In the genomic region with DNA sequence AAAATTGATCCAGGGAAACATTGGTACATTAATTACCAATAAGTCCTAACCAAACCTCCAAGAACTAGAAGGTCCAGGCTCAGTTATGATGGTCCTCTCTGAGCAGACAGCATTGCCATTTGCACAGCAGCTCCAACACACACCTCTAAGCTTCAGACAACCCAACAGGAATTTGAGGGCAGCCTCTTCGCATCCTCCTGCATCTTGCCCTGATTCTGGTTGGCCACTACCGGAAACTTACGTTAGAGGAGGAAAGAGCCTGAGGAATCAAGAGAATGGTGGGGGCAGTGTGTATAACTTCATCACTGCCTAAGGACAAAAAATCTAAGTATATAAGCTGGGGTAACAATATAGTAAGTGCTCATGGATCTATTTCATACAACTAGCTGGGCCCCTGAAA, we compare ENCODE assay signal across 14 cellular contexts. TPM values are rescaled to one million over a fixed set of nuclear protein-coding genes. Genes with fewer than 3 reads are reported as not detected.
DNase-seq lines count a peak whose midpoint lies in the region; ATAC-seq and TF ChIP-seq lines count a peak whose summit lies in the region.
"Had no signal": no experiment of that assay in that cellular context is flagged by ENCODE, and none has a peak within 500 bp of the region (broad histone marks: within the 10 kb centered on the region; RNA-seq: fewer than 3 reads in every experiment).

No MANE protein-coding gene starts in this region.

- H3K9ac ChIP-seq in Loucy (ENCODE audit: low read depth, low read length, poor library complexity, severe bottlenecking) = peak overlapping the region; percentile 75
- H3K9ac ChIP-seq: SK-N-SH had no signal

- no peaks in the 10 kb centered on the region for H3K27me3 ChIP-seq in Loucy (ENCODE audit: insufficient read depth, low read length, poor library complexity, severe bottlenecking)
- H3K27me3 ChIP-seq in H7 (ENCODE audit: control insufficient read depth, insufficient read depth, low read length) = no peaks in the 10 kb centered on the region
- H3K27me3 ChIP-seq: uterus had no signal

- ATAC-seq in activated T-helper 17 cell treated with anti-CD3 and anti-CD28 coated beads, Interleukin-2, amount 50 U/mL, for 72 hours (replicated peaks) = no peak
- ATAC-seq in naive thymus-derived CD8-positive, alpha-beta T cell = peak; percentile 18 to 20
- no peak for ATAC-seq in GM18858 (IDR thresholded peaks at IDR 0.05; ENCODE audit: unreplicated experiment)
- ATAC-seq in HG02973 (IDR thresholded peaks at IDR 0.05; ENCODE audit: unreplicated experiment) = no peak

- H3K36me3 Mint-ChIP-seq in activated CD4-positive, alpha-beta T cell treated with anti-CD3 and anti-CD28 coated beads, Interleukin-2, amount 10 ng/mL, durations not matched to agents 24 days and 14 days (ENCODE audit: low read depth) = peaks cover 14% of the 10 kb centered on the region
- peaks cover 21% of the 10 kb centered on the region for H3K36me3 Mint-ChIP-seq in activated T-helper 17 cell treated with anti-CD3 and anti-CD28 coated beads, Interleukin-2, amount 50 U/mL, for 72 hours (ENCODE audit: low read depth)
- H3K36me3 Mint-ChIP-seq in naive thymus-derived CD8-positive, alpha-beta T cell = peaks cover 0 to 23% (median 9%) of the 10 kb centered on the region in 3 donors

- peaks cover 62% of the 10 kb centered on the region for H3K4me1 Mint-ChIP-seq in activated CD4-positive, alpha-beta T cell treated with anti-CD3 and anti-CD28 coated beads, Interleukin-2, amount 10 ng/mL, durations not matched to agents 24 days and 14 days
- peaks cover 55% of the 10 kb centered on the region for H3K4me1 Mint-ChIP-seq in activated T-helper 17 cell treated with anti-CD3 and anti-CD28 coated beads, Interleukin-2, amount 50 U/mL, for 72 hours
- H3K4me1 Mint-ChIP-seq in naive thymus-derived CD8-positive, alpha-beta T cell = peaks cover 50 to 94% (median 77%) of the 10 kb centered on the region in 4 donors

- TF ChIP-seq CTCF in Loucy (conservative IDR thresholded peaks at IDR 0.05; ENCODE audit: low read length) = no peak

- H3F3A ChIP-seq in Loucy (ENCODE audit: low read depth) = peaks cover 37% of the 10 kb centered on the region

- H3K36me3 ChIP-seq in Loucy (ENCODE audit: insufficient read depth, low read length) (peaks cover 25% of the 10 kb centered on the region), H7 (replicated peaks; ENCODE audit: control insufficient read depth, insufficient read depth, low read length) (no peaks in the 10 kb centered on the region)
- H3K36me3 ChIP-seq: lower lobe of right lung, uterus had no signal

- peaks cover 84% of the 10 kb centered on the region for H3K4me1 ChIP-seq in Loucy (ENCODE audit: insufficient read depth, low read length, poor library complexity, severe bottlenecking)
- H3K4me1 ChIP-seq: lower lobe of right lung, uterus had no signal

- intact Hi-C loops in activated CD4-positive, alpha-beta T cell treated with anti-CD3 and anti-CD28 coated beads, Interleukin-2, amount 10 ng/mL, durations not matched to agents 24 days and 14 days (cut with micrococcal nuclease) = loop anchor here (2.0 kb wide), 2 partner anchors 17 to 41 kb away; partner anchors contain the start of genes FAM117A and KAT7

- DNase-seq in activated CD4-positive, alpha-beta T cell treated with anti-CD3 and anti-CD28 coated beads, Interleukin-2, amount 10 ng/mL, durations not matched to agents 24 days and 14 days = peak; percentile 79
- no peak for DNase-seq in activated CD4-positive, alpha-beta T cell treated with anti-CD3 and anti-CD28 coated beads, Interleukin-2, amount 50 U/mL, for 48 hours
- DNase-seq in naive thymus-derived CD8-positive, alpha-beta T cell = peak in 4 of 10 donors; percentile 24 to 30 (median 27)
- no peak for DNase-seq in H7
- DNase-seq: 8988T, foreskin melanocyte, lower lobe of right lung, NCI-H446, SK-N-SH, uterus had no signal

- H3K4me3 ChIP-seq in Loucy (ENCODE audit: low read length, poor library complexity, severe bottlenecking) = peak overlapping the region; percentile 73
- no peak overlapping the region for H3K4me3 ChIP-seq in H7 (ENCODE audit: insufficient read depth, low read depth, low read length)
- H3K4me3 ChIP-seq: lower lobe of right lung, uterus had no signal

- no peaks in the 10 kb centered on the region for H3K27me3 Mint-ChIP-seq in activated CD4-positive, alpha-beta T cell treated with anti-CD3 and anti-CD28 coated beads, Interleukin-2, amount 10 ng/mL, durations not matched to agents 24 days and 14 days
- H3K27me3 Mint-ChIP-seq in activated T-helper 17 cell treated with anti-CD3 and anti-CD28 coated beads, Interleukin-2, amount 50 U/mL, for 72 hours = no peaks in the 10 kb centered on the region
- H3K27me3 Mint-ChIP-seq in naive thymus-derived CD8-positive, alpha-beta T cell = no peaks in the 10 kb centered on the region

- peak overlapping the region; percentile 81 for H3K4me3 Mint-ChIP-seq in activated CD4-positive, alpha-beta T cell treated with anti-CD3 and anti-CD28 coated beads, Interleukin-2, amount 10 ng/mL, durations not matched to agents 24 days and 14 days
- peak overlapping the region; percentile 84 for H3K4me3 Mint-ChIP-seq in activated T-helper 17 cell treated with anti-CD3 and anti-CD28 coated beads, Interleukin-2, amount 50 U/mL, for 72 hours
- H3K4me3 Mint-ChIP-seq in naive thymus-derived CD8-positive, alpha-beta T cell = peak overlapping the region; percentile 56 to 89 (median 81)

- H3K9me3 Mint-ChIP-seq in activated CD4-positive, alpha-beta T cell treated with anti-CD3 and anti-CD28 coated beads, Interleukin-2, amount 10 ng/mL, durations not matched to agents 24 days and 14 days = no peaks in the 10 kb centered on the region
- no peaks in the 10 kb centered on the region for H3K9me3 Mint-ChIP-seq in activated T-helper 17 cell treated with anti-CD3 and anti-CD28 coated beads, Interleukin-2, amount 50 U/mL, for 72 hours
- peaks cover 0 to 2% (median 0%) of the 10 kb centered on the region in 9 donors for H3K9me3 Mint-ChIP-seq in naive thymus-derived CD8-positive, alpha-beta T cell

- POLR2A ChIA-PET in naive thymus-derived CD8-positive, alpha-beta T cell (lab: Charles Lee) = interaction anchor here (0.9 to 7.3 kb wide), 8 partner anchors 9 to 69 kb away, joined by 3 to 207 read pairs (median 18); partner anchors contain the start of genes FAM117A, KAT7 and SLC35B1

- H3K4me2 ChIP-seq in Loucy (ENCODE audit: low read depth, low read length, poor library complexity, severe bottlenecking) = peak overlapping the region; percentile 96
- H3K4me2 ChIP-seq: SK-N-SH had no signal

- H3K9me2 ChIP-seq in Loucy (replicated peaks; ENCODE audit: low read depth, low read length) = no peaks in the 10 kb centered on the region
- H3K9me2 ChIP-seq: SK-N-SH had no signal

- peaks cover 87% of the 10 kb centered on the region for H3K79me2 ChIP-seq in Loucy (ENCODE audit: insufficient read depth, low read length)

- no peaks in the 10 kb centered on the region for H3K9me3 ChIP-seq in Loucy (ENCODE audit: insufficient read depth, low read depth, low read length)
- H3K9me3 ChIP-seq: lower lobe of right lung, SK-N-SH, uterus had no signal

- peaks cover 30% of the 10 kb centered on the region for H4K20me1 ChIP-seq in Loucy (ENCODE audit: insufficient read depth, low read length, poor library complexity, severe bottlenecking)

- H2AFZ ChIP-seq in Loucy (ENCODE audit: low read length) = no peak overlapping the region

- H3K27ac Mint-ChIP-seq in activated CD4-positive, alpha-beta T cell treated with anti-CD3 and anti-CD28 coated beads, Interleukin-2, amount 10 ng/mL, durations not matched to agents 24 days and 14 days = peak overlapping the region; percentile 94
- peak overlapping the region; percentile 92 for H3K27ac Mint-ChIP-seq in activated T-helper 17 cell treated with anti-CD3 and anti-CD28 coated beads, Interleukin-2, amount 50 U/mL, for 72 hours
- H3K27ac Mint-ChIP-seq in naive thymus-derived CD8-positive, alpha-beta T cell = peak overlapping the region; percentile 94 to 100 (median 96)

RNA-seq across cellular contexts. Expression of gene FAM117A, which starts 15.7 kb away (rescaled TPM):
- total RNA-seq in activated CD4-positive, alpha-beta T cell treated with anti-CD3 and anti-CD28 coated beads, Interleukin-2, amount 10 ng/mL, durations not matched to agents 24 days and 14 days = 10.9 and 11.1 TPM in 2 replicates
- 10 to 100 TPM; 25.8 TPM for total RNA-seq in activated T-helper 17 cell treated with anti-CD3 and anti-CD28 coated beads, Interleukin-2, amount 50 U/mL, for 72 hours
- 10 to 100 TPM; 84.5 to 90.8 TPM for total RNA-seq in naive thymus-derived CD8-positive, alpha-beta T cell
- 10 to 100 TPM; 36.9 to 53.6 (median 46.7) TPM for polyA plus RNA-seq in naive thymus-derived CD8-positive, alpha-beta T cell
- total RNA-seq in H7 (2014; rRNA removed; shearing (Covaris generic)) = 21.8 and 24.3 TPM in 2 replicates

RNA-seq across cellular contexts. Expression of gene KAT7, which starts 40.3 kb away (rescaled TPM):
- total RNA-seq in activated CD4-positive, alpha-beta T cell treated with anti-CD3 and anti-CD28 coated beads, Interleukin-2, amount 10 ng/mL, durations not matched to agents 24 days and 14 days = 67.2 and 75.2 TPM in 2 replicates
- total RNA-seq in activated T-helper 17 cell treated with anti-CD3 and anti-CD28 coated beads, Interleukin-2, amount 50 U/mL, for 72 hours = 10 to 100 TPM; 66.4 to 86.4 TPM
- 100 to 1,000 TPM; 120 TPM for total RNA-seq in naive thymus-derived CD8-positive, alpha-beta T cell
- polyA plus RNA-seq in naive thymus-derived CD8-positive, alpha-beta T cell = 10 to 100 TPM; 34.4 to 51.1 (median 39.2) TPM
- total RNA-seq in H7 (2014; rRNA removed; shearing (Covaris generic)) = 96.1 and 153 TPM in 2 replicates

RNA-seq across cellular contexts. Expression of gene SLC35B1, which starts 40.5 kb away (rescaled TPM):
- 78.9 and 79.5 TPM in 2 replicates for total RNA-seq in activated CD4-positive, alpha-beta T cell treated with anti-CD3 and anti-CD28 coated beads, Interleukin-2, amount 10 ng/mL, durations not matched to agents 24 days and 14 days
- total RNA-seq in activated T-helper 17 cell treated with anti-CD3 and anti-CD28 coated beads, Interleukin-2, amount 50 U/mL, for 72 hours = 10 to 100 TPM; 29.1 to 60.9 TPM
- total RNA-seq in naive thymus-derived CD8-positive, alpha-beta T cell = 10 to 100 TPM; 38.8 to 39.7 TPM
- 10 to 100 TPM; 20.3 to 27.4 (median 21.8) TPM for polyA plus RNA-seq in naive thymus-derived CD8-positive, alpha-beta T cell
- 57.6 and 76.6 TPM in 2 replicates for total RNA-seq in H7 (2014; rRNA removed; shearing (Covaris generic))

Comparison
In these comparisons a context has a peak if more than half of its experiments do, and no peak if none do; other contexts are left out.
1. ATAC-seq: peak in naive thymus-derived CD8-positive, alpha-beta T cell (2 of 2); none in activated T-helper 17 cell treated with anti-CD3 and anti-CD28 coated beads, Interleukin-2, amount 50 U/mL, for 72 hours (single experiment), GM18858 (single experiment) and HG02973 (single experiment).
2. Peak in every context shown above with its lines, with median percentiles within 50 percentile points of each other: H3K27ac Mint-ChIP-seq and H3K4me3 Mint-ChIP-seq.